In the genomic region with DNA sequence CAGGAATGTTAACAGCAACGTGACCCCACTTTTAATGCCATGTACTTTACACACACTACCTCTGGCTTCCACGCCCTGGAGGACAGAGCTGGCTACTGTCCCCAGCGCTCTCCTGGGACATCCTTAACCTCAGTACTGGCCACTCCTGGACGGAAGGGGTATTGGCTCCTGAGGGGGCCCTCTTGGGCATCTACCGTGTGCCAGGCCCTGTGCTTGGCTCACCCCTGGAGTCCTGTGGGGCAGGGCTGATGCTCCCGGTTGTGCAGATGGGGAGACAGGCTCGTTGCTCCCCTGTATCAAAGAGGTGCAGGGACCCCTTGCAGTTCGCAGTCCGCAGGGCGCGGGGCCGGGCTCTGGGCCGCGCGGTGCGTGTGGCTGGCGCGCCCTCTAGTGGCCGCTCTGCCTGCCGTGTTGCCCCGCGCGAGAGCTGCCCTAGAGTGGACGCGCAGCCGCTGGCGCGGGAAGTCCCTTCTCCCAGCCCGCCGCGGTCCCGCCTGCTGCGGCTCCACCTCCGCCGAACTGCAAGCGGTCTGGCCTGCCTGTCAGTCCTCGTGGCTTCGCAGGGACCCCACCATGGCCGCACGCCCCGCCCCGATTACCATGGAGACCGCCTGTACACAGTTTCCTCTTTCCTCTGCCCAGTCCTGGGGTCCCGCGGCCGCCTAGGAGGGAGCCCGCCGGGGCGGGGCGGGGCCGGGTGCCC, we compare ENCODE assay signal across 8 cellular contexts. TPM values are rescaled to one million over a fixed set of nuclear protein-coding genes. Genes with fewer than 3 reads are reported as not detected.
A peak's percentile ranks its signal among the peaks of the same experiment; 100 is the strongest.
DNase-seq lines count a peak whose midpoint lies in the region; ATAC-seq and TF ChIP-seq lines count a peak whose summit lies in the region.

Gene WDR38 (plus strand): TSS at position 632 of the 703 bp plus-strand sequence. CDS start 72 bp downstream, outside the sequence.

- H4K91ac ChIP-seq in neuronal stem cell (ENCODE audit: low read depth, low read length, poor library complexity), result no peak within 1 kb of the TSS

- 0 to 7% methylated on average over 1 to 2 of the region's 51 CpGs for WGBS in gastroesophageal sphincter (ENCODE audit: low coverage in 1 of 2), 2 donors
- no CpG with 5 or more reads among the region's 51 CpGs for WGBS in neuronal stem cell (ENCODE audit: extremely low coverage in 2 of 2, insufficient read length in 2 of 2, insufficient replicate concordance in 1 of 2), 2 donors

- H2BK15ac ChIP-seq in neuronal stem cell (ENCODE audit: low read length), result peak within 1 kb of the TSS; percentile 50

- H3K36me3 ChIP-seq in SJSA1, result peaks cover 20% of the 10 kb centered on the region
- peaks cover 0 to 22% of the 10 kb centered on the region in 2 donors for H3K36me3 ChIP-seq in gastroesophageal sphincter
- H3K36me3 ChIP-seq in neuronal stem cell (replicated peaks in 1 of 2; ENCODE audit: control insufficient read depth in 2 of 2, insufficient read depth in 2 of 2, low read length in 2 of 2), result peaks cover 14 to 18% of the 10 kb centered on the region in 2 donors

- TF ChIP-seq EP300 in Ishikawa (IDR thresholded peaks at IDR 0.05; ENCODE audit: borderline replicate concordance) (no peak), gastroesophageal sphincter (IDR thresholded peaks at IDR 0.05) (no peak)

- no peaks in the 10 kb centered on the region for H3K27me3 ChIP-seq in SJSA1 (replicated peaks)
- no peaks in the 10 kb centered on the region for H3K27me3 ChIP-seq in gastroesophageal sphincter
- H3K27me3 ChIP-seq in neuronal stem cell (ENCODE audit: control insufficient read depth in 3 of 3, insufficient read depth in 3 of 3, low read depth in 1 of 3, low read length in 3 of 3), result peaks cover 0 to 3% (median 0%) of the 10 kb centered on the region in 3 experiments

- peak; percentile 82 for DNase-seq in COLO668 (lab: John Stamatoyannopoulos, UW; ENCODE audit: unreplicated experiment)
- peak; percentile 81 to 91 for DNase-seq in SJSA1 (ENCODE audit: low read depth in 1 of 2, low spot score in 2 of 2)
- peak; percentile 81 for DNase-seq in activated naive CD4-positive, alpha-beta T cell treated with Interleukin-2 at 50 U/mL for 16 hours
- DNase-seq in neuronal stem cell (ENCODE audit: low spot score), result peak; percentile 78

- peak within 1 kb of the TSS; percentile 46 for H2BK12ac ChIP-seq in neuronal stem cell (ENCODE audit: low read length)

- TF ChIP-seq POLR2A in gastroesophageal sphincter (IDR thresholded peaks at IDR 0.05), result no peak

- H3K4me3 ChIP-seq in SJSA1, result peak within 1 kb of the TSS; percentile 42
- peak within 1 kb of the TSS; percentile 16 to 53 for H3K4me3 ChIP-seq in gastroesophageal sphincter
- peak within 1 kb of the TSS; percentile 48 to 84 for H3K4me3 ChIP-seq in neuronal stem cell (ENCODE audit: low read length in 2 of 2)

- peak within 1 kb of the TSS; percentile 11 for H2BK5ac ChIP-seq in neuronal stem cell (ENCODE audit: low read length)

- peak; percentile 81 for TF ChIP-seq RAD21 in Ishikawa (IDR thresholded peaks at IDR 0.05; ENCODE audit: low read depth)

- no peaks in the 10 kb centered on the region for H3K79me1 ChIP-seq in neuronal stem cell (ENCODE audit: low read depth, low read length)

- H2AFZ ChIP-seq in neuronal stem cell (ENCODE audit: low read length), result peak within 1 kb of the TSS; percentile 96

- peak within 1 kb of the TSS; percentile 54 for H2AK5ac ChIP-seq in neuronal stem cell (ENCODE audit: low read depth, low read length)

- H2BK120ac ChIP-seq in neuronal stem cell (ENCODE audit: low read depth, low read length), result no peak within 1 kb of the TSS

- H3K9me3 ChIP-seq in SJSA1 (replicated peaks), result no peaks in the 10 kb centered on the region
- H3K9me3 ChIP-seq in gastroesophageal sphincter, result no peaks in the 10 kb centered on the region
- no peaks in the 10 kb centered on the region for H3K9me3 ChIP-seq in neuronal stem cell (replicated peaks in 1 of 2; ENCODE audit: control insufficient read depth in 2 of 2, insufficient read depth in 1 of 2, low read depth in 1 of 2, low read length in 2 of 2)

- peak within 1 kb of the TSS; percentile 86 for H3K9ac ChIP-seq in neuronal stem cell (ENCODE audit: low read depth, low read length, poor library complexity)

- H3K27ac ChIP-seq in SJSA1 (no peak within 1 kb of the TSS), gastroesophageal sphincter (peak within 1 kb of the TSS in 3 of 4 donors; percentile 65 to 78 (median 66)), neuronal stem cell (replicated peaks; ENCODE audit: low read length) (no peak within 1 kb of the TSS), temporal lobe (ENCODE audit: low read depth, low read length) (peak within 1 kb of the TSS; percentile 36)

- no peak within 1 kb of the TSS for H4K8ac ChIP-seq in neuronal stem cell (ENCODE audit: low read depth, low read length)

- no peak within 1 kb of the TSS for H3K14ac ChIP-seq in neuronal stem cell (ENCODE audit: low read length)

- TF ChIP-seq CTCF in gastroesophageal sphincter (IDR thresholded peaks at IDR 0.05), result peak in 3 of 4 experiments; percentile 96 to 98 (median 98)

- H3K23ac ChIP-seq in neuronal stem cell (ENCODE audit: low read depth, low read length, poor library complexity), result peak within 1 kb of the TSS; percentile 22

- no peak within 1 kb of the TSS for H3K4ac ChIP-seq in neuronal stem cell (ENCODE audit: low read length)

- H3K4me2 ChIP-seq in neuronal stem cell (ENCODE audit: insufficient read depth, low read length, poor library complexity, severe bottlenecking), result peak within 1 kb of the TSS; percentile 66

- H3K4me1 ChIP-seq in SJSA1 (replicated peaks) (peaks cover 13% of the 10 kb centered on the region), gastroesophageal sphincter (peaks cover 0 to 33% (median 9%) of the 10 kb centered on the region in 3 donors), neuronal stem cell (ENCODE audit: control insufficient read depth in 2 of 2, insufficient read depth in 1 of 2, low read depth in 1 of 2, low read length in 2 of 2) (peaks cover 4 to 12% of the 10 kb centered on the region in 2 donors)

- ATAC-seq in GM21367 (IDR thresholded peaks at IDR 0.05; ENCODE audit: unreplicated experiment), result peak; percentile 49
- ATAC-seq in gastroesophageal sphincter, result peak; percentile 91

- H3K18ac ChIP-seq in neuronal stem cell (ENCODE audit: low read length), result peak within 1 kb of the TSS; percentile 63

TF ChIP-seq in Ishikawa, 13 proteins besides CTCF, POLR2A, EP300 and RAD21:
- TF ChIP-seq NFIC (IDR thresholded peaks at IDR 0.05) (no peak), USF1 (IDR thresholded peaks at IDR 0.05) (no peak), YY1 (IDR thresholded peaks at IDR 0.05; ENCODE audit: low read depth) (peak; percentile 17), TCF12 (IDR thresholded peaks at IDR 0.05; ENCODE audit: low read depth) (no peak; the same call in 1 of the 2 replicates), TEAD4 (IDR thresholded peaks at IDR 0.05) (no peak), CEBPB (IDR thresholded peaks at IDR 0.05) (no peak), CREB1 (IDR thresholded peaks at IDR 0.05; ENCODE audit: low read depth) (no peak), EGR1 (IDR thresholded peaks at IDR 0.05) (peak; percentile 17; the same call in 1 of the 2 replicates), ZBTB7A (IDR thresholded peaks at IDR 0.05; ENCODE audit: low read depth) (no peak), FOXM1 (IDR thresholded peaks at IDR 0.05; ENCODE audit: borderline replicate concordance, low read depth) (no peak), TAF1 (IDR thresholded peaks at IDR 0.05; ENCODE audit: low read depth) (no peak)
- TF ChIP-seq, protein P1, sequence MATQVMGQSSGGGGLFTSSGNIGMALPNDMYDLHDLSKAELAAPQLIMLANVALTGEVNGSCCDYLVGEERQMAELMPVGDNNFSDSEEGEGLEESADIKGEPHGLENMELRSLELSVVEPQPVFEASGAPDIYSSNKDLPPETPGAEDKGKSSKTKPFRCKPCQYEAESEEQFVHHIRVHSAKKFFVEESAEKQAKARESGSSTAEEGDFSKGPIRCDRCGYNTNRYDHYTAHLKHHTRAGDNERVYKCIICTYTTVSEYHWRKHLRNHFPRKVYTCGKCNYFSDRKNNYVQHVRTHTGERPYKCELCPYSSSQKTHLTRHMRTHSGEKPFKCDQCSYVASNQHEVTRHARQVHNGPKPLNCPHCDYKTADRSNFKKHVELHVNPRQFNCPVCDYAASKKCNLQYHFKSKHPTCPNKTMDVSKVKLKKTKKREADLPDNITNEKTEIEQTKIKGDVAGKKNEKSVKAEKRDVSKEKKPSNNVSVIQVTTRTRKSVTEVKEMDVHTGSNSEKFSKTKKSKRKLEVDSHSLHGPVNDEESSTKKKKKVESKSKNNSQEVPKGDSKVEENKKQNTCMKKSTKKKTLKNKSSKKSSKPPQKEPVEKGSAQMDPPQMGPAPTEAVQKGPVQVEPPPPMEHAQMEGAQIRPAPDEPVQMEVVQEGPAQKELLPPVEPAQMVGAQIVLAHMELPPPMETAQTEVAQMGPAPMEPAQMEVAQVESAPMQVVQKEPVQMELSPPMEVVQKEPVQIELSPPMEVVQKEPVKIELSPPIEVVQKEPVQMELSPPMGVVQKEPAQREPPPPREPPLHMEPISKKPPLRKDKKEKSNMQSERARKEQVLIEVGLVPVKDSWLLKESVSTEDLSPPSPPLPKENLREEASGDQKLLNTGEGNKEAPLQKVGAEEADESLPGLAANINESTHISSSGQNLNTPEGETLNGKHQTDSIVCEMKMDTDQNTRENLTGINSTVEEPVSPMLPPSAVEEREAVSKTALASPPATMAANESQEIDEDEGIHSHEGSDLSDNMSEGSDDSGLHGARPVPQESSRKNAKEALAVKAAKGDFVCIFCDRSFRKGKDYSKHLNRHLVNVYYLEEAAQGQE (IDR thresholded peaks at IDR 0.05; ENCODE audit: low read depth), result no peak
- TF ChIP-seq, protein P2, sequence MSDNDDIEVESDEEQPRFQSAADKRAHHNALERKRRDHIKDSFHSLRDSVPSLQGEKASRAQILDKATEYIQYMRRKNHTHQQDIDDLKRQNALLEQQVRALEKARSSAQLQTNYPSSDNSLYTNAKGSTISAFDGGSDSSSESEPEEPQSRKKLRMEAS (IDR thresholded peaks at IDR 0.05), result peak; percentile 73; the same call in 1 of the 2 replicates

RNA-seq across cellular contexts. Expression of gene WDR38, which starts in this region (rescaled TPM):
- total RNA-seq in SJSA1 (2014; rRNA removed; shearing (Covaris generic)), result not detected in 2 replicates
- not detected for total RNA-seq in gastroesophageal sphincter
- not detected for polyA plus RNA-seq in neuronal stem cell (2013, experiment 1 of 2)
- not detected for polyA plus RNA-seq in neuronal stem cell (2013, experiment 2 of 2)
- total RNA-seq in temporal lobe, result 0.25 TPM

Comparison
In these comparisons a context has a peak if more than half of its experiments do, and no peak if none do; other contexts are left out.
1. Peak in DNase-seq and H3K4me3 ChIP-seq in SJSA1; RNA of the gene not detected or under 1 TPM.
2. Peak in ATAC-seq, H3K4me3 ChIP-seq and H3K27ac ChIP-seq in gastroesophageal sphincter; RNA of the gene not detected or under 1 TPM.